8 cellular contexts compared by ENCODE assay signal in genomic region chr2:143259368-143259958, GRCh38.
DNase-seq lines count a peak whose midpoint lies in the region; ATAC-seq and TF ChIP-seq lines count a peak whose summit lies in the region.

No MANE protein-coding gene starts in this region.

- peak overlapping the region; percentile 73 to 99 (median 86) for H3K27ac Mint-ChIP-seq in CD4-positive, alpha-beta memory T cell
- no peak overlapping the region for H3K27ac Mint-ChIP-seq in osteocyte (ENCODE audit: unreplicated experiment)
- H3K27ac Mint-ChIP-seq in type B pancreatic cell: no peak overlapping the region

- TF ChIP-seq CTCF in fibroblast of villous mesenchyme (IDR thresholded peaks at IDR 0.05; ENCODE audit: insufficient read depth, low read depth, low read length) (peak; percentile 77), osteocyte (IDR thresholded peaks at IDR 0.05) (peak; percentile 90), type B pancreatic cell (conservative IDR thresholded peaks at IDR 0.05) (peak; percentile 87)

- H3K36me3 Mint-ChIP-seq in CD4-positive, alpha-beta memory T cell: peaks cover 16 to 29% of the 10 kb centered on the region in 2 donors
- H3K36me3 Mint-ChIP-seq in osteocyte (ENCODE audit: unreplicated experiment) (no peaks in the 10 kb centered on the region), type B pancreatic cell (no peaks in the 10 kb centered on the region)

- peak overlapping the region; percentile 56 for H3K27ac ChIP-seq in CD4-positive, alpha-beta memory T cell (ENCODE audit: low read depth, low read length)

- H3K27me3 Mint-ChIP-seq in CD4-positive, alpha-beta memory T cell: no peaks in the 10 kb centered on the region
- peaks cover 24% of the 10 kb centered on the region for H3K27me3 Mint-ChIP-seq in osteocyte (ENCODE audit: unreplicated experiment)
- peaks cover 4% of the 10 kb centered on the region for H3K27me3 Mint-ChIP-seq in type B pancreatic cell

- H3K27me3 ChIP-seq in CD4-positive, alpha-beta memory T cell (ENCODE audit: insufficient read depth, low read length): no peaks in the 10 kb centered on the region

- peak overlapping the region; percentile 7 to 40 for H3K4me3 ChIP-seq in CD4-positive, alpha-beta memory T cell (ENCODE audit: low read length in 2 of 2)
- H3K4me3 ChIP-seq in fibroblast of villous mesenchyme (ENCODE audit: low read depth, low read length): no peak overlapping the region

- peaks cover 0 to 2% (median 0%) of the 10 kb centered on the region in 8 donors for H3K9me3 Mint-ChIP-seq in CD4-positive, alpha-beta memory T cell
- H3K9me3 Mint-ChIP-seq in osteocyte (ENCODE audit: unreplicated experiment) (no peaks in the 10 kb centered on the region), type B pancreatic cell (peaks cover 8% of the 10 kb centered on the region)

- H3K36me3 ChIP-seq in CD4-positive, alpha-beta memory T cell (ENCODE audit: insufficient read depth, low read length): no peaks in the 10 kb centered on the region

- no peaks in the 10 kb centered on the region for H3K9me3 ChIP-seq in CD4-positive, alpha-beta memory T cell (ENCODE audit: control insufficient read depth in 1 of 2, low read length in 2 of 2)

- H3K4me1 Mint-ChIP-seq in CD4-positive, alpha-beta memory T cell: peaks cover 59 to 78% (median 70%) of the 10 kb centered on the region in 4 donors
- no peaks in the 10 kb centered on the region for H3K4me1 Mint-ChIP-seq in osteocyte (ENCODE audit: unreplicated experiment)
- H3K4me1 Mint-ChIP-seq in type B pancreatic cell (ENCODE audit: unreplicated experiment): peaks cover 5% of the 10 kb centered on the region

- intact Hi-C loops in CD4-positive, alpha-beta memory T cell (cut with micrococcal nuclease): loop anchor here (1.0 kb wide), 6 partner anchors 37 to 225 kb away; partner anchors contain the start of gene ARHGAP15

- peaks cover 98% of the 10 kb centered on the region for H3K4me1 ChIP-seq in CD4-positive, alpha-beta memory T cell (ENCODE audit: insufficient read depth, low read length)

- ATAC-seq in GM19397 (IDR thresholded peaks at IDR 0.05; ENCODE audit: unreplicated experiment): peak; percentile 40

- peak overlapping the region; percentile 74 to 87 (median 84) for H3K4me3 Mint-ChIP-seq in CD4-positive, alpha-beta memory T cell
- no peak overlapping the region for H3K4me3 Mint-ChIP-seq in osteocyte (ENCODE audit: unreplicated experiment)
- H3K4me3 Mint-ChIP-seq in type B pancreatic cell: no peak overlapping the region

- POLR2A ChIA-PET in CD4-positive, alpha-beta memory T cell (lab: Charles Lee; ENCODE audit: partially characterized antibody): interaction anchor here (0.5 to 7.2 kb wide), 23 partner anchors 9 to 222 kb away, joined by 3 to 96 read pairs (median 7); partner anchors contain the start of gene ARHGAP15

- DNase-seq in CD4-positive, alpha-beta memory T cell: peak; percentile 71 to 78 (median 74)
- DNase-seq in KG1 (lab: John Stamatoyannopoulos, UW) (peak; percentile 38), RPMI8226 (peak; percentile 68), fibroblast of villous mesenchyme (ENCODE audit: low read depth) (peak; percentile 66), osteocyte (ENCODE audit: extremely low spot score, unreplicated experiment) (no peak), type B pancreatic cell (ENCODE audit: extremely low spot score, unreplicated experiment) (no peak)
- DNase-seq in activated T-helper 9 cell treated with anti-CD3 and anti-CD28 coated beads, Interleukin-2, amount 50 U/mL, for 16 hours (ENCODE audit: low read depth): peak; percentile 46

- CTCF ChIA-PET in CD4-positive, alpha-beta memory T cell (lab: Charles Lee; ENCODE audit: partially characterized antibody): interaction anchor here (0.6 to 7.9 kb wide), 42 partner anchors 9 to 225 kb away, joined by 3 to 227 read pairs (median 8); no protein-coding TSS in a partner anchor

Comparison
In these comparisons a context has a peak if more than half of its experiments do, and no peak if none do; other contexts are left out.
1. DNase-seq: peak in CD4-positive, alpha-beta memory T cell (5 of 5), KG1 (single experiment), RPMI8226 (single experiment), activated T-helper 9 cell treated with anti-CD3 and anti-CD28 coated beads, Interleukin-2, amount 50 U/mL, for 16 hours (single experiment) and fibroblast of villous mesenchyme (single experiment); none in osteocyte (single experiment) and type B pancreatic cell (single experiment).
2. H3K27ac Mint-ChIP-seq: peak in CD4-positive, alpha-beta memory T cell (7 of 7); none in osteocyte (single experiment) and type B pancreatic cell (single experiment).
3. H3K4me3 Mint-ChIP-seq: peak in CD4-positive, alpha-beta memory T cell (8 of 8); none in osteocyte (single experiment) and type B pancreatic cell (single experiment).
4. Peak in every context shown above with its lines, with median percentiles within 50 percentile points of each other: CTCF ChIP-seq.